Comparison of ENCODE assay signal across 1 cellular context in the genomic region with DNA sequence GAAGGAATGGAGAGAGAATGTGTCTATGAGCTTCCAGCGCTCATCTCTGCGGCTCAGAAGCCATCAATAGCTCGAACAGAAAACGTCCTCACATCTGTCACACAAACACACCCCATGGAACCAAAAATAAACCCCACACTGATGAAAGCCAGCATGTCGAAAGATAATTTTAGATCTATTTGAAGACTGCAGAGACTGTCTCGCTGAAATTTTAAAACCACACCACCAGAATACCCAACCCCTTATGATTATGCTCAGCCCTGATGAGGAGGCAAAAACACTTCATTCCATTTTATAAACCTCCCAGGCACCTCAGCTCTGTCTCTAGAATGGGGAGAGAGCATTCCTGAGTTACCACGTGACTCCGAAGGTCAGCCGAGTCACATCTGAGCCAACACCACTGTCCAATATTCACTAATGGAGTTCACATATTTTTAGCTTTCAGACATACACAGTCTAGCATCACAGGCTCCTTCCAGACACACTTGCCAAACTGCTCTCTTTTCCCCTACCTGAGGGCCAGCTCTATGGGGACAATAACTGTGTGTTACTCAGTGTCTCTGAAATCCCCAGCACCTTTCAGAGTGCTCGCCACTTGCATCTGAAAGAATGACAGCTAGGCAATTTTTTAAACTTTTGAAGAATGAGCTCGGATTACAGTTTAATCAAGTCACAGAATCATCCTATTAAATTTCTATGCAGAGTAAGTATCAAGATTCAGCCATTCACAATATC.
TF ChIP-seq lines count a peak whose summit lies in the region.

No MANE protein-coding gene starts in this region.

TF ChIP-seq in GM23338, 12 proteins besides CTCF, POLR2A, EP300 and RAD21 (continued from another document):
- TF ChIP-seq, protein P1, sequence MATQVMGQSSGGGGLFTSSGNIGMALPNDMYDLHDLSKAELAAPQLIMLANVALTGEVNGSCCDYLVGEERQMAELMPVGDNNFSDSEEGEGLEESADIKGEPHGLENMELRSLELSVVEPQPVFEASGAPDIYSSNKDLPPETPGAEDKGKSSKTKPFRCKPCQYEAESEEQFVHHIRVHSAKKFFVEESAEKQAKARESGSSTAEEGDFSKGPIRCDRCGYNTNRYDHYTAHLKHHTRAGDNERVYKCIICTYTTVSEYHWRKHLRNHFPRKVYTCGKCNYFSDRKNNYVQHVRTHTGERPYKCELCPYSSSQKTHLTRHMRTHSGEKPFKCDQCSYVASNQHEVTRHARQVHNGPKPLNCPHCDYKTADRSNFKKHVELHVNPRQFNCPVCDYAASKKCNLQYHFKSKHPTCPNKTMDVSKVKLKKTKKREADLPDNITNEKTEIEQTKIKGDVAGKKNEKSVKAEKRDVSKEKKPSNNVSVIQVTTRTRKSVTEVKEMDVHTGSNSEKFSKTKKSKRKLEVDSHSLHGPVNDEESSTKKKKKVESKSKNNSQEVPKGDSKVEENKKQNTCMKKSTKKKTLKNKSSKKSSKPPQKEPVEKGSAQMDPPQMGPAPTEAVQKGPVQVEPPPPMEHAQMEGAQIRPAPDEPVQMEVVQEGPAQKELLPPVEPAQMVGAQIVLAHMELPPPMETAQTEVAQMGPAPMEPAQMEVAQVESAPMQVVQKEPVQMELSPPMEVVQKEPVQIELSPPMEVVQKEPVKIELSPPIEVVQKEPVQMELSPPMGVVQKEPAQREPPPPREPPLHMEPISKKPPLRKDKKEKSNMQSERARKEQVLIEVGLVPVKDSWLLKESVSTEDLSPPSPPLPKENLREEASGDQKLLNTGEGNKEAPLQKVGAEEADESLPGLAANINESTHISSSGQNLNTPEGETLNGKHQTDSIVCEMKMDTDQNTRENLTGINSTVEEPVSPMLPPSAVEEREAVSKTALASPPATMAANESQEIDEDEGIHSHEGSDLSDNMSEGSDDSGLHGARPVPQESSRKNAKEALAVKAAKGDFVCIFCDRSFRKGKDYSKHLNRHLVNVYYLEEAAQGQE (IDR thresholded peaks at IDR 0.05; ENCODE audit: unreplicated experiment), result no peak
- TF ChIP-seq CREB1 (CRISPR knock-in tag; IDR thresholded peaks at IDR 0.05; ENCODE audit: low read depth) (no peak), STAT1 (IDR thresholded peaks at IDR 0.05; ENCODE audit: unreplicated experiment) (no peak), ZNF114 (CRISPR knock-in tag; IDR thresholded peaks at IDR 0.05) (no peak), EZH2phosphoT487 (IDR thresholded peaks at IDR 0.05; ENCODE audit: unreplicated experiment) (no peak)
- TF ChIP-seq, protein P2, sequence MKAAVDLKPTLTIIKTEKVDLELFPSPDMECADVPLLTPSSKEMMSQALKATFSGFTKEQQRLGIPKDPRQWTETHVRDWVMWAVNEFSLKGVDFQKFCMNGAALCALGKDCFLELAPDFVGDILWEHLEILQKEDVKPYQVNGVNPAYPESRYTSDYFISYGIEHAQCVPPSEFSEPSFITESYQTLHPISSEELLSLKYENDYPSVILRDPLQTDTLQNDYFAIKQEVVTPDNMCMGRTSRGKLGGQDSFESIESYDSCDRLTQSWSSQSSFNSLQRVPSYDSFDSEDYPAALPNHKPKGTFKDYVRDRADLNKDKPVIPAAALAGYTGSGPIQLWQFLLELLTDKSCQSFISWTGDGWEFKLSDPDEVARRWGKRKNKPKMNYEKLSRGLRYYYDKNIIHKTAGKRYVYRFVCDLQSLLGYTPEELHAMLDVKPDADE (IDR thresholded peaks at IDR 0.05), result no peak
